ENCODE assay signal across 9 cellular contexts in the genomic region with DNA sequence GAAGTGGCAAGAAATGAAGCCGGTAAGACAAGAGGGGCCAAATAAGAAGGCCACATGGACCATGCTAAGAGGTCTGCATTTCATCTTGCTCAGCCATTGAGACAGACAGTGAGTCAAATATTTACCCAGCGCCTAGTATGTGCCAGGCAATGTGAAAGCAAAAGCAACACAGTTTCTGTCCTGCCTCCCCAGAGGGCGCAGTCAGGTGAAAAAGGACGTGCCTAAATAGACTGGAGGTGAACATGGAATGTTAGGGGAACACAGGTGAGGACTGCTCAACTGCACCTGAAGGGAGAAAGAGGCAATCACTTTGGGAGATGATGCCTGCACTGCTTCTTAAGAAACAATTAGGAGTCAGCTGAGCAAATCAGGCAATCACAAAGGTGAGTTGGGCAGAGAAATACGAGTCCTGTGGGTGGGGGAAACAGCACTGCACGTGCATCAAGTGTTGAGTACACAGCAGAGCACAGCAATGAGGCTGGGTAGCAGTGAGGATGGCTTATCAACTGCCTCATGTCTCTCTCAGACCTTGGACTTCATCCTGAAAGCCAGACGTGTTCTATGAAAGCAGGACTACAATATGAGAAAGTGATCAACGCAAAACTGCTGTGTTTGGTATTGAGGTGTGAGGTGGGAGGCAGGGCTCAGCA.
DNase-seq lines count a peak whose midpoint lies in the region; ATAC-seq and TF ChIP-seq lines count a peak whose summit lies in the region.
"Had no signal": no experiment of that assay in that cellular context is flagged by ENCODE, and none has a peak within 500 bp of the region (broad histone marks: within the 10 kb centered on the region; RNA-seq: fewer than 3 reads in every experiment).

No MANE protein-coding gene starts in this region.

- H3K27ac ChIP-seq in GM23338 (ENCODE audit: low read depth) (no peak overlapping the region), lower lobe of right lung (no peak overlapping the region)
- H3K27ac ChIP-seq: SJSA1 had no signal

- H3K27me3 ChIP-seq in GM23338 (ENCODE audit: insufficient read depth) (no peaks in the 10 kb centered on the region), lower lobe of right lung (ENCODE audit: low read depth) (no peaks in the 10 kb centered on the region)
- H3K27me3 ChIP-seq: SJSA1 had no signal

- peaks cover 7% of the 10 kb centered on the region for H3K9me3 ChIP-seq in lower lobe of right lung
- H3K9me3 ChIP-seq: SJSA1 had no signal

- H3K27me3 Mint-ChIP-seq in GM23338 (ENCODE audit: insufficient read depth, low read depth, poor library complexity), result peaks cover 1% of the 10 kb centered on the region

- H2AFZ ChIP-seq in GM23338, result no peak overlapping the region

- H3K4me1 ChIP-seq in GM23338 (ENCODE audit: insufficient read depth) (no peaks in the 10 kb centered on the region), lower lobe of right lung (peaks cover 23% of the 10 kb centered on the region)

- H3K36me3 Mint-ChIP-seq in GM23338 (ENCODE audit: low read depth), result peaks cover 9% of the 10 kb centered on the region

- no peak overlapping the region for H3K27ac Mint-ChIP-seq in GM23338

- no peaks in the 10 kb centered on the region; the same call in 1 of the 2 replicates for H3K36me3 ChIP-seq in GM23338 (ENCODE audit: insufficient read depth)
- H3K36me3 ChIP-seq in lower lobe of right lung, result no peaks in the 10 kb centered on the region
- H3K36me3 ChIP-seq: SJSA1 had no signal

- H3K9me3 Mint-ChIP-seq in GM23338, result peaks cover 9% of the 10 kb centered on the region; the same call in 2 of the 3 replicates

- intact Hi-C loops in lower lobe of right lung (cut with DNase I), result no loop called here

- ATAC-seq in GM18520 (IDR thresholded peaks at IDR 0.05; ENCODE audit: unreplicated experiment) (peak; percentile 74), GM23338 (peak; percentile 59; the same call in 2 of the 3 replicates), lower lobe of right lung (peak; percentile 77 to 86)

- no peak overlapping the region for H3K4me3 Mint-ChIP-seq in GM23338

- no peaks in the 10 kb centered on the region for H4K20me1 ChIP-seq in GM23338 (replicated peaks; ENCODE audit: insufficient read depth)

- TF ChIP-seq CTCF in GM23338 (conservative IDR thresholded peaks at IDR 0.05; ENCODE audit: low read depth in 2 of 2) (peak in 1 of 2 experiments; percentile 15; a peak in 1 of 4 replicates), lower lobe of right lung (IDR thresholded peaks at IDR 0.05) (no peak)

- no peak overlapping the region for H3K4me2 ChIP-seq in GM23338

- DNase-seq in GM23338 (ENCODE audit: low spot score) (peak; percentile 8), NCI-H748 (lab: John Stamatoyannopoulos, UW; ENCODE audit: unreplicated experiment) (peak; percentile 49), lower lobe of right lung (no peak), amygdala (lab: John Stamatoyannopoulos, UW) (no peak), globus pallidus (ENCODE audit: low spot score) (no peak)
- DNase-seq in effector CD8-positive, alpha-beta T cell (lab: John Stamatoyannopoulos, UW), result no peak
- no peak for DNase-seq in NK-92 treated with Interleukin-12 subunit alpha and Interleukin-12 subunit beta, amount 100 ng/mL, for 24 hours (lab: John Stamatoyannopoulos, UW)

- no peak overlapping the region for H3K4me3 ChIP-seq in GM23338
- H3K4me3 ChIP-seq in lower lobe of right lung, result no peak overlapping the region
- H3K4me3 ChIP-seq: SJSA1 had no signal

- no peaks in the 10 kb centered on the region for H3F3A ChIP-seq in GM23338 (replicated peaks; ENCODE audit: low read depth)

- H3K4me1 Mint-ChIP-seq in GM23338, result peaks cover 3% of the 10 kb centered on the region; the same call in 1 of the 3 replicates

- H3K79me2 ChIP-seq in GM23338 (replicated peaks; ENCODE audit: insufficient read depth), result no peaks in the 10 kb centered on the region

- H3K9me2 ChIP-seq in GM23338 (ENCODE audit: insufficient read depth), result no peaks in the 10 kb centered on the region

TF ChIP-seq in GM23338, 12 proteins besides CTCF, POLR2A, EP300 and RAD21 (continues in another document):
- no peak for TF ChIP-seq CREB1 (CRISPR knock-in tag; IDR thresholded peaks at IDR 0.05; ENCODE audit: low read depth)
- TF ChIP-seq, protein P1, sequence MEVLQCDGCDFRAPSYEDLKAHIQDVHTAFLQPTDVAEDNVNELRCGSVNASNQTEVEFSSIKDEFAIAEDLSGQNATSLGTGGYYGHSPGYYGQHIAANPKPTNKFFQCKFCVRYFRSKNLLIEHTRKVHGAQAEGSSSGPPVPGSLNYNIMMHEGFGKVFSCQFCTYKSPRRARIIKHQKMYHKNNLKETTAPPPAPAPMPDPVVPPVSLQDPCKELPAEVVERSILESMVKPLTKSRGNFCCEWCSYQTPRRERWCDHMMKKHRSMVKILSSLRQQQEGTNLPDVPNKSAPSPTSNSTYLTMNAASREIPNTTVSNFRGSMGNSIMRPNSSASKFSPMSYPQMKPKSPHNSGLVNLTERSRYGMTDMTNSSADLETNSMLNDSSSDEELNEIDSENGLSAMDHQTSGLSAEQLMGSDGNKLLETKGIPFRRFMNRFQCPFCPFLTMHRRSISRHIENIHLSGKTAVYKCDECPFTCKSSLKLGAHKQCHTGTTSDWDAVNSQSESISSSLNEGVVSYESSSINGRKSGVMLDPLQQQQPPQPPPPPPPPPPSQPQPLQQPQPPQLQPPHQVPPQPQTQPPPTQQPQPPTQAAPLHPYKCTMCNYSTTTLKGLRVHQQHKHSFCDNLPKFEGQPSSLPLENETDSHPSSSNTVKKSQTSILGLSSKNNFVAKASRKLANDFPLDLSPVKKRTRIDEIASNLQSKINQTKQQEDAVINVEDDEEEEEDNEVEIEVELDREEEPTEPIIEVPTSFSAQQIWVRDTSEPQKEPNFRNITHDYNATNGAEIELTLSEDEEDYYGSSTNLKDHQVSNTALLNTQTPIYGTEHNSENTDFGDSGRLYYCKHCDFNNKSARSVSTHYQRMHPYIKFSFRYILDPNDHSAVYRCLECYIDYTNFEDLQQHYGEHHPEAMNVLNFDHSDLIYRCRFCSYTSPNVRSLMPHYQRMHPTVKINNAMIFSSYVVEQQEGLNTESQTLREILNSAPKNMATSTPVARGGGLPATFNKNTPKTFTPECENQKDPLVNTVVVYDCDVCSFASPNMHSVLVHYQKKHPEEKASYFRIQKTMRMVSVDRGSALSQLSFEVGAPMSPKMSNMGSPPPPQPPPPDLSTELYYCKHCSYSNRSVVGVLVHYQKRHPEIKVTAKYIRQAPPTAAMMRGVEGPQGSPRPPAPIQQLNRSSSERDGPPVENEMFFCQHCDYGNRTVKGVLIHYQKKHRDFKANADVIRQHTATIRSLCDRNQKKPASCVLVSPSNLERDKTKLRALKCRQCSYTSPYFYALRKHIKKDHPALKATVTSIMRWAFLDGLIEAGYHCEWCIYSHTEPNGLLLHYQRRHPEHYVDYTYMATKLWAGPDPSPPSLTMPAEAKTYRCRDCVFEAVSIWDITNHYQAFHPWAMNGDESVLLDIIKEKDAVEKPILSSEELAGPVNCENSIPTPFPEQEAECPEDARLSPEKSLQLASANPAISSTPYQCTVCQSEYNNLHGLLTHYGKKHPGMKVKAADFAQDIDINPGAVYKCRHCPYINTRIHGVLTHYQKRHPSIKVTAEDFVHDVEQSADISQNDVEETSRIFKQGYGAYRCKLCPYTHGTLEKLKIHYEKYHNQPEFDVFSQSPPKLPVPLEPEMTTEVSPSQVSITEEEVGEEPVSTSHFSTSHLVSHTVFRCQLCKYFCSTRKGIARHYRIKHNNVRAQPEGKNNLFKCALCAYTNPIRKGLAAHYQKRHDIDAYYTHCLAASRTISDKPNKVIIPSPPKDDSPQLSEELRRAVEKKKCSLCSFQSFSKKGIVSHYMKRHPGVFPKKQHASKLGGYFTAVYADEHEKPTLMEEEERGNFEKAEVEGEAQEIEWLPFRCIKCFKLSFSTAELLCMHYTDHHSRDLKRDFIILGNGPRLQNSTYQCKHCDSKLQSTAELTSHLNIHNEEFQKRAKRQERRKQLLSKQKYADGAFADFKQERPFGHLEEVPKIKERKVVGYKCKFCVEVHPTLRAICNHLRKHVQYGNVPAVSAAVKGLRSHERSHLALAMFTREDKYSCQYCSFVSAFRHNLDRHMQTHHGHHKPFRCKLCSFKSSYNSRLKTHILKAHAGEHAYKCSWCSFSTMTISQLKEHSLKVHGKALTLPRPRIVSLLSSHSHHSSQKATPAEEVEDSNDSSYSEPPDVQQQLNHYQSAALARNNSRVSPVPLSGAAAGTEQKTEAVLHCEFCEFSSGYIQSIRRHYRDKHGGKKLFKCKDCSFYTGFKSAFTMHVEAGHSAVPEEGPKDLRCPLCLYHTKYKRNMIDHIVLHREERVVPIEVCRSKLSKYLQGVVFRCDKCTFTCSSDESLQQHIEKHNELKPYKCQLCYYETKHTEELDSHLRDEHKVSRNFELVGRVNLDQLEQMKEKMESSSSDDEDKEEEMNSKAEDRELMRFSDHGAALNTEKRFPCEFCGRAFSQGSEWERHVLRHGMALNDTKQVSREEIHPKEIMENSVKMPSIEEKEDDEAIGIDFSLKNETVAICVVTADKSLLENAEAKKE (CRISPR knock-in tag; IDR thresholded peaks at IDR 0.05), result no peak
- no peak for TF ChIP-seq JUNB (IDR thresholded peaks at IDR 0.05; ENCODE audit: unreplicated experiment)
- TF ChIP-seq, protein P2, sequence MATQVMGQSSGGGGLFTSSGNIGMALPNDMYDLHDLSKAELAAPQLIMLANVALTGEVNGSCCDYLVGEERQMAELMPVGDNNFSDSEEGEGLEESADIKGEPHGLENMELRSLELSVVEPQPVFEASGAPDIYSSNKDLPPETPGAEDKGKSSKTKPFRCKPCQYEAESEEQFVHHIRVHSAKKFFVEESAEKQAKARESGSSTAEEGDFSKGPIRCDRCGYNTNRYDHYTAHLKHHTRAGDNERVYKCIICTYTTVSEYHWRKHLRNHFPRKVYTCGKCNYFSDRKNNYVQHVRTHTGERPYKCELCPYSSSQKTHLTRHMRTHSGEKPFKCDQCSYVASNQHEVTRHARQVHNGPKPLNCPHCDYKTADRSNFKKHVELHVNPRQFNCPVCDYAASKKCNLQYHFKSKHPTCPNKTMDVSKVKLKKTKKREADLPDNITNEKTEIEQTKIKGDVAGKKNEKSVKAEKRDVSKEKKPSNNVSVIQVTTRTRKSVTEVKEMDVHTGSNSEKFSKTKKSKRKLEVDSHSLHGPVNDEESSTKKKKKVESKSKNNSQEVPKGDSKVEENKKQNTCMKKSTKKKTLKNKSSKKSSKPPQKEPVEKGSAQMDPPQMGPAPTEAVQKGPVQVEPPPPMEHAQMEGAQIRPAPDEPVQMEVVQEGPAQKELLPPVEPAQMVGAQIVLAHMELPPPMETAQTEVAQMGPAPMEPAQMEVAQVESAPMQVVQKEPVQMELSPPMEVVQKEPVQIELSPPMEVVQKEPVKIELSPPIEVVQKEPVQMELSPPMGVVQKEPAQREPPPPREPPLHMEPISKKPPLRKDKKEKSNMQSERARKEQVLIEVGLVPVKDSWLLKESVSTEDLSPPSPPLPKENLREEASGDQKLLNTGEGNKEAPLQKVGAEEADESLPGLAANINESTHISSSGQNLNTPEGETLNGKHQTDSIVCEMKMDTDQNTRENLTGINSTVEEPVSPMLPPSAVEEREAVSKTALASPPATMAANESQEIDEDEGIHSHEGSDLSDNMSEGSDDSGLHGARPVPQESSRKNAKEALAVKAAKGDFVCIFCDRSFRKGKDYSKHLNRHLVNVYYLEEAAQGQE (IDR thresholded peaks at IDR 0.05; ENCODE audit: unreplicated experiment), result no peak
- no peak for TF ChIP-seq POLR2AphosphoS5 (IDR thresholded peaks at IDR 0.05; ENCODE audit: low read depth)

Comparison
In these comparisons a context has a peak if more than half of its experiments do, and no peak if none do; other contexts are left out.
1. DNase-seq: peak in GM23338 (single experiment) and NCI-H748 (single experiment); none in lower lobe of right lung (single experiment), amygdala (0 of 56), effector CD8-positive, alpha-beta T cell (single experiment), NK-92 treated with Interleukin-12 subunit alpha and Interleukin-12 subunit beta, amount 100 ng/mL, for 24 hours (single experiment) and globus pallidus (single experiment).
2. Peak in every context shown above with its lines, with median percentiles within 50 percentile points of each other: ATAC-seq.